Comparison of ENCODE assay signal across 8 cellular contexts in the genomic region with DNA sequence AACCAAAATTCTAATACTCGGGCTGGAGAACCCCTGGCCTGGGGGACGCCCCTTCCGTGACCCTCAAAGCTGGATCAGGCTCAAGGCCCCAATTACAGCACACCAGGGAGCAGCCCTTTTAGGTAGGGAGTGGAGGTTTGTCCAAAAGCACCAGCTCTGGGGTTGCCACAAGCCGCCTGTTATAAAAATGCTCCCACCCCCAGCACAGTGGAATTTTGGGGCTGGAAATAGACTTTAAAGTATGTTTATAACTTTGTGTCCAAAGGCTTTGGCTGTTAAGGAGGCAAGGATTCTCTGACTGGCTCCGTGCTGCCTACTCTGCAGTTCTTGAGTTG. TPM values are rescaled to one million over a fixed set of nuclear protein-coding genes. Genes with fewer than 3 reads are reported as not detected.
DNase-seq lines count a peak whose midpoint lies in the region; ATAC-seq and TF ChIP-seq lines count a peak whose summit lies in the region.

No MANE protein-coding gene starts in this region.

- H3K4me3 ChIP-seq in GM12864 (ENCODE audit: low read depth, low read length) (peak overlapping the region; percentile 97), Panc1 (ENCODE audit: low read depth in 2 of 2, low read length in 2 of 2) (peak overlapping the region; percentile 76 to 79; a peak in 3 of 4 replicates), epithelial cell of esophagus (ENCODE audit: low read length) (peak overlapping the region; percentile 60), prostate gland (peak overlapping the region; percentile 62 to 72)

- CTCF ChIA-PET in Panc1 (lab: Charles Lee), result interaction anchor here (0.9 to 1.3 kb wide), 2 partner anchors 108 to 111 kb away, joined by 3 to 4 read pairs; no protein-coding TSS in a partner anchor

- H3K27ac ChIP-seq in Panc1 (ENCODE audit: low read length), result no peak overlapping the region; the same call in 1 of the 2 replicates
- H3K27ac ChIP-seq in prostate gland, result no peak overlapping the region

- H3K9me3 ChIP-seq in Panc1 (ENCODE audit: control insufficient read depth, insufficient read depth, low read depth, low read length) (no peaks in the 10 kb centered on the region), prostate gland (no peaks in the 10 kb centered on the region)

- no peak for ATAC-seq in Panc1
- no peak for ATAC-seq in GM19035 (IDR thresholded peaks at IDR 0.05; ENCODE audit: unreplicated experiment)
- no peak for ATAC-seq in GM21528 (IDR thresholded peaks at IDR 0.05; ENCODE audit: low FRiP score, unreplicated experiment)
- ATAC-seq in GM21526 (IDR thresholded peaks at IDR 0.05; ENCODE audit: low FRiP score, unreplicated experiment), result no peak

- in situ Hi-C loops in Panc1 (cut with HindIII; ENCODE audit: low pct_unique_long_range_greater_than_20kb, low sequenced_read_pairs), result no loop called here

- no TSS peak for BruUV-seq in Panc1 (replicated peaks; lab: Mats Ljungman, UMichigan)

- WGBS in prostate gland, result 22% methylated on average over 5 of the region's 5 CpGs

- intact Hi-C loops in Panc1 (cut with micrococcal nuclease; ENCODE audit: unreplicated experiment), result loop anchor here (10.0 kb wide), 1 partner anchor 109 kb away; a partner anchor contains a TSS
- intact Hi-C loops in prostate gland (cut with DNase I), result no loop called here

- no peak for TF ChIP-seq POLR2A in prostate gland (IDR thresholded peaks at IDR 0.05)

- H3K27me3 ChIP-seq in Panc1 (ENCODE audit: control insufficient read depth, insufficient read depth, low read length) (no peaks in the 10 kb centered on the region), prostate gland (replicated peaks; ENCODE audit: insufficient read depth) (no peaks in the 10 kb centered on the region)

- H3K36me3 ChIP-seq in Panc1 (ENCODE audit: control insufficient read depth, insufficient read depth, low read length) (peaks cover 3% of the 10 kb centered on the region; the same call in 1 of the 2 replicates), prostate gland (peaks cover 9 to 28% of the 10 kb centered on the region in 2 donors)

- no peak for DNase-seq in GM12864 (ENCODE audit: low read depth)
- DNase-seq in Panc1 (ENCODE audit: low read depth, low spot score), result no peak
- no peak for DNase-seq in epithelial cell of esophagus (ENCODE audit: low read depth)
- DNase-seq in prostate gland (ENCODE audit: low spot score), result no peak
- no peak for DNase-seq in putamen (ENCODE audit: low spot score)

- POLR2A ChIA-PET in Panc1 (lab: Charles Lee), result no interaction called here

- H3K4me1 ChIP-seq in Panc1 (ENCODE audit: control insufficient read depth, insufficient read depth, low read length) (no peaks in the 10 kb centered on the region; the same call in 1 of the 2 replicates), prostate gland (replicated peaks) (no peaks in the 10 kb centered on the region)

- TF ChIP-seq CTCF in GM12864 (IDR thresholded peaks at IDR 0.05; ENCODE audit: low read depth, low read length, missing control alignments) (no peak), Panc1 (IDR thresholded peaks at IDR 0.05) (no peak; the same call in 1 of the 2 replicates), epithelial cell of esophagus (IDR thresholded peaks at IDR 0.05; ENCODE audit: insufficient read depth, low read depth, low read length, missing control alignments) (no peak), prostate gland (IDR thresholded peaks at IDR 0.05) (no peak)

RNA-seq across cellular contexts. Expression of a gene that starts 0.6 kb away (rescaled TPM):
- total RNA-seq in Panc1 (2021; ENCODE audit: unreplicated experiment) (18.1 TPM), prostate gland (10 to 100 TPM; 10.2 to 11.6 TPM)
- polyA plus RNA-seq in Panc1 (2012; ENCODE audit: insufficient read length), result 20.1 TPM

RNA-seq across cellular contexts. Expression of a gene that starts 16.0 kb away (rescaled TPM):
- total RNA-seq in Panc1 (2021; ENCODE audit: unreplicated experiment), result 16.0 TPM
- polyA plus RNA-seq in Panc1 (2012; ENCODE audit: insufficient read length), result 29.1 TPM
- total RNA-seq in prostate gland, result 100 to 1,000 TPM in 1 of 2 donors, 10 to 100 TPM in 1; 39.7 to 167 TPM

RNA-seq across cellular contexts. Expression of a gene that starts 19.5 kb away (rescaled TPM):
- total RNA-seq in Panc1 (2021; ENCODE audit: unreplicated experiment), result 62.3 TPM
- polyA plus RNA-seq in Panc1 (2012; ENCODE audit: insufficient read length), result 57.8 TPM
- 100 to 1,000 TPM; 227 to 315 TPM for total RNA-seq in prostate gland

RNA-seq across cellular contexts. Expression of a gene that starts 24.6 kb away (rescaled TPM):
- total RNA-seq in Panc1 (2021; ENCODE audit: unreplicated experiment), result 15.6 TPM
- polyA plus RNA-seq in Panc1 (2012; ENCODE audit: insufficient read length), result 3.0 TPM
- total RNA-seq in prostate gland, result 1 to 10 TPM; 4.1 to 7.1 TPM

RNA-seq across cellular contexts. Expression of a gene that starts 25.5 kb away (rescaled TPM):
- total RNA-seq in Panc1 (2021; ENCODE audit: unreplicated experiment) (8.3 TPM), prostate gland (10 to 100 TPM in 1 of 2 donors, 1 to 10 TPM in 1; 2.6 to 10.6 TPM)
- polyA plus RNA-seq in Panc1 (2012; ENCODE audit: insufficient read length), result 6.0 TPM
